ENCODE assay signal across 11 cellular contexts in the genomic region with DNA sequence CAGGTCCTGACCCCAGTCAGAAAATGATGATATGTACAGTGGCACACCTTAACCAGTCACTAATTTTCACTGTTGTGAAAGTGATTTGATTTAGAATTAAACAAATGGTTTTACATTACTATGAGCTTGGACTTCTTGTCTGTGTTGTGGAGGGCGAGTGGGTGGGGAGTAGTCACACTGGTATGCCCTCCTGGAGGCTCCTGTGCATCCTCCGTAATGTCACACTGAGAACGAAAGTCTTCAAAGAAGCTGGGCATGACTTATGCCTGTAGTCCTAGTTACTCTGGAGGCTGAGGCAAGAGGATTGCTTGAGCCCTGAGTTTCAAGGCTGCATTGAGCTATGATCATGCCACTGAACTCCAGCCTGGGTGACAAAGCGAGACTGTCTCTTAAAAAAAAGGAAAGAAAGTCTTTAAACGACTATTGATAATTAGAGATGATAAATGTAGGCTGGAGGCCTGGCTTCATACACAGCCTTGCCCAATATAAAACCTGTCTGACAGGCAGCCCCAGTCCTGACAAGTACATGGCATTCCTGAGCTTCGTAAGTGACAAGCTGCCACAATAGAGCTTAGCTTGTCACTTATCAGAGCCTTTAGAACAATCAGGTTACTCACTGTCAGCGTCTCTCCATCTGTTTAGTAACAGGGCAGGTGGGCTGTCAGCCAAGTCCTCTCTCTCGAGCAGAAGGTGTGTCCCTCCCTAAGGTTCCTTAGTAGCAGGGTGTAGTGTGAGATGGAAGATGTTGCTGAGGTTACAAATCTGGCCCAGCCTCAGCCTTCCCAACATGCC. TPM values are rescaled to one million over a fixed set of nuclear protein-coding genes. Genes with fewer than 3 reads are reported as not detected.
DNase-seq lines count a peak whose midpoint lies in the region; ATAC-seq, FAIRE-seq and TF ChIP-seq lines count a peak whose summit lies in the region.
"Had no signal": no experiment of that assay in that cellular context is flagged by ENCODE, and none has a peak within 500 bp of the region (broad histone marks: within the 10 kb centered on the region; RNA-seq: fewer than 3 reads in every experiment).

No MANE protein-coding gene starts in this region.

- no peak overlapping the region for H2AK5ac ChIP-seq in mesendoderm (ENCODE audit: low read length)

- H3K23ac ChIP-seq in mesendoderm (ENCODE audit: low read length): no peak overlapping the region

- H3K9me3 ChIP-seq in endothelial cell of umbilical vein (replicated peaks; ENCODE audit: control insufficient read depth, insufficient read depth, low read length) (no peaks in the 10 kb centered on the region), prostate gland (no peaks in the 10 kb centered on the region)
- H3K9me3 ChIP-seq: pancreas had no signal

- H3K4me3 ChIP-seq in endothelial cell of umbilical vein (replicated peaks in 1 of 3; ENCODE audit: insufficient read depth in 1 of 3, low read depth in 1 of 3, low read length in 3 of 3): no peak overlapping the region
- H3K4me3 ChIP-seq in prostate gland: no peak overlapping the region
- no peak overlapping the region for H3K4me3 ChIP-seq in mesendoderm (ENCODE audit: low read length)
- H3K4me3 ChIP-seq: pancreas had no signal

- FAIRE-seq in endothelial cell of umbilical vein (lab: Jason Lieb, UNC): peak; percentile 46
- FAIRE-seq: astrocyte, pancreas had no signal

- H3K79me2 ChIP-seq in endothelial cell of umbilical vein (ENCODE audit: control insufficient read depth, insufficient read depth, low read length) (peaks cover under 1% of the 10 kb centered on the region), mesendoderm (ENCODE audit: control insufficient read depth, insufficient read depth, low read length) (no peaks in the 10 kb centered on the region)

- H2BK120ac ChIP-seq in mesendoderm (ENCODE audit: low read depth, low read length): no peak overlapping the region

- H3K27ac ChIP-seq in endothelial cell of umbilical vein (ENCODE audit: insufficient read depth, low read depth, low read length) (no peak overlapping the region), prostate gland (peak overlapping the region; percentile 69 to 83), mesendoderm (ENCODE audit: low read depth, low read length) (no peak overlapping the region)

- ATAC-seq in HG03521 (IDR thresholded peaks at IDR 0.05; ENCODE audit: unreplicated experiment): no peak

- H3K79me1 ChIP-seq in mesendoderm (ENCODE audit: low read length): no peaks in the 10 kb centered on the region

- intact Hi-C loops in endothelial cell of umbilical vein (cut with micrococcal nuclease): no loop called here
- intact Hi-C loops in prostate gland (cut with DNase I): no loop called here

- no peak for TF ChIP-seq POLR2A in endothelial cell of umbilical vein (IDR thresholded peaks at IDR 0.05; ENCODE audit: low read depth, low read length)
- TF ChIP-seq POLR2A in prostate gland (IDR thresholded peaks at IDR 0.05): no peak

- no peak overlapping the region for H2BK15ac ChIP-seq in mesendoderm (replicated peaks; ENCODE audit: low read depth)

- DNase-seq in DMS53 (lab: John Stamatoyannopoulos, UW): peak; percentile 11
- no peak for DNase-seq in DMS53 treated with DMSO at 0.1 percent for 48 hours (lab: John Stamatoyannopoulos, UW; ENCODE audit: unreplicated experiment)
- peak; percentile 67 to 92 for DNase-seq in NCI-H524 (lab: John Stamatoyannopoulos, UW)
- DNase-seq in endothelial cell of umbilical vein (ENCODE audit: low read depth, low spot score): no peak
- peak; percentile 92 for DNase-seq in prostate gland (ENCODE audit: low spot score)
- no peak for DNase-seq in activated effector memory CD4-positive, alpha-beta T cell treated with anti-CD3 and anti-CD28 coated beads, Interleukin-2, amount 50 U/mL, for 16 hours
- DNase-seq in mesendoderm: no peak
- DNase-seq: NCI-H187 treated with DMSO at 0.1 percent for 48 hours had no signal

- H3K27me3 ChIP-seq in endothelial cell of umbilical vein (ENCODE audit: control insufficient read depth in 2 of 2, insufficient read depth in 2 of 2, low read length in 2 of 2) (no peaks in the 10 kb centered on the region), prostate gland (replicated peaks; ENCODE audit: insufficient read depth) (no peaks in the 10 kb centered on the region), mesendoderm (ENCODE audit: insufficient read depth, low read length, poor library complexity) (no peaks in the 10 kb centered on the region)
- H3K27me3 ChIP-seq: pancreas had no signal

- CTCF ChIA-PET in endothelial cell of umbilical vein (lab: Charles Lee): interaction anchor here (0.7 to 1.2 kb wide), 4 partner anchors 10 to 100 kb away, joined by 4 to 6 read pairs (median 4); partner anchors contain the start of gene SELENOM

- H3K9me1 ChIP-seq in endothelial cell of umbilical vein (replicated peaks; ENCODE audit: control insufficient read depth, extremely low read depth, insufficient read depth, low read length): no peaks in the 10 kb centered on the region

- no peak overlapping the region for H3K18ac ChIP-seq in mesendoderm (ENCODE audit: low read length)

- H2AFZ ChIP-seq in endothelial cell of umbilical vein (ENCODE audit: low read depth, low read length): no peak overlapping the region

- H4K8ac ChIP-seq in mesendoderm (ENCODE audit: low read depth, low read length): no peak overlapping the region

- no peak overlapping the region for H3K4ac ChIP-seq in mesendoderm (ENCODE audit: low read depth, low read length)

- no peak overlapping the region for H3K9ac ChIP-seq in endothelial cell of umbilical vein (replicated peaks; ENCODE audit: extremely low read depth, insufficient read depth, low read length)
- no peak overlapping the region for H3K9ac ChIP-seq in mesendoderm (ENCODE audit: low read length)

- H3K36me3 ChIP-seq in endothelial cell of umbilical vein (ENCODE audit: control insufficient read depth in 2 of 2, extremely low read depth in 1 of 2, insufficient read depth in 2 of 2, low read length in 2 of 2): peaks cover 0 to 5% of the 10 kb centered on the region in 2 experiments
- H3K36me3 ChIP-seq in prostate gland: peaks cover 0 to 1% of the 10 kb centered on the region in 2 donors
- no peaks in the 10 kb centered on the region for H3K36me3 ChIP-seq in mesendoderm (ENCODE audit: control insufficient read depth, insufficient read depth, low read length)

- no peak overlapping the region for H2BK5ac ChIP-seq in mesendoderm (ENCODE audit: low read length)

- no peak overlapping the region for H3K56ac ChIP-seq in mesendoderm (ENCODE audit: low read length)

- H4K5ac ChIP-seq in mesendoderm (ENCODE audit: low read length): no peak overlapping the region

- POLR2A ChIA-PET in endothelial cell of umbilical vein (lab: Charles Lee): no interaction called here

- dilution Hi-C loops in endothelial cell of umbilical vein (cut with MboI; ENCODE audit: extremely low pct_ligation_motif_present, low sequenced_read_pairs): no loop called here

- H3K4me2 ChIP-seq in endothelial cell of umbilical vein (ENCODE audit: insufficient read depth, low read length) (no peak overlapping the region), mesendoderm (ENCODE audit: low read length) (no peak overlapping the region)

- WGBS in prostate gland: 48% methylated on average over 8 of the region's 8 CpGs
- WGBS in mesendoderm (ENCODE audit: extremely low coverage, insufficient coverage, low lambda C conversion rate): no CpG with 5 or more reads among the region's 8 CpGs

- BruUV-seq in endothelial cell of umbilical vein (replicated peaks; lab: Mats Ljungman, UMichigan): no TSS peak

- H4K20me1 ChIP-seq in endothelial cell of umbilical vein (replicated peaks; ENCODE audit: control insufficient read depth, extremely low read depth, insufficient read depth, low read length): no peaks in the 10 kb centered on the region

- H3K4me1 ChIP-seq in endothelial cell of umbilical vein (ENCODE audit: control insufficient read depth, extremely low read depth, insufficient read depth, low read length) (peaks cover 23% of the 10 kb centered on the region), prostate gland (replicated peaks) (peaks cover 8% of the 10 kb centered on the region), mesendoderm (ENCODE audit: control insufficient read depth, low read depth, low read length) (no peaks in the 10 kb centered on the region)

- no peak for TF ChIP-seq CTCF in endothelial cell of umbilical vein (IDR thresholded peaks at IDR 0.05; ENCODE audit: extremely low read depth in 1 of 2, insufficient read depth in 1 of 2, low read depth in 1 of 2, low read length in 2 of 2)
- TF ChIP-seq CTCF in prostate gland (IDR thresholded peaks at IDR 0.05): no peak

TF ChIP-seq in endothelial cell of umbilical vein, 7 proteins besides CTCF, POLR2A, EP300 and RAD21 (continues in another document):
- no peak for TF ChIP-seq MAX (IDR thresholded peaks at IDR 0.05; ENCODE audit: insufficient read depth, insufficient read length)
- no peak for TF ChIP-seq GATA2 (IDR thresholded peaks at IDR 0.05; ENCODE audit: insufficient read depth, insufficient read length, low read depth, low read length)
- TF ChIP-seq MYC (IDR thresholded peaks at IDR 0.05; ENCODE audit: low read depth, low read length): no peak

RNA-seq across cellular contexts. Expression of gene LIMK2, which starts 5.0 kb away (rescaled TPM):
- total RNA-seq in endothelial cell of umbilical vein (71.7 and 76.7 TPM in 2 replicates), prostate gland (100 to 1,000 TPM in 1 of 2 donors, 10 to 100 TPM in 1; 92.1 to 128 TPM)
- 19.4 and 23.2 TPM in 2 replicates for polyA plus RNA-seq in endothelial cell of umbilical vein
- 18.1 and 19.6 TPM in 2 replicates for polyA plus RNA-seq in endothelial cell of umbilical vein (2011; cell fraction: cytosol; rRNA removed)
- polyA plus RNA-seq in endothelial cell of umbilical vein (2011; cell fraction: nucleus; rRNA removed): 86.3 and 93.0 TPM in 2 replicates
- 29.6 and 37.8 TPM in 2 replicates for polyA plus RNA-seq in endothelial cell of umbilical vein (2012)
- 46.1 and 47.6 TPM in 2 replicates for polyA minus RNA-seq in endothelial cell of umbilical vein
- 1.6 TPM for polyA minus RNA-seq in endothelial cell of umbilical vein (2011; cell fraction: cytosol; rRNA and poly(A)+ RNA removed)
- polyA minus RNA-seq in endothelial cell of umbilical vein (2011; cell fraction: nucleus; rRNA and poly(A)+ RNA removed): 47.3 and 65.9 TPM in 2 replicates
- polyA plus RNA-seq in mesendoderm (2013, experiment 1 of 2): 30.4 TPM
- 31.2 TPM for polyA plus RNA-seq in mesendoderm (2013, experiment 2 of 2)

RNA-seq across cellular contexts. Expression of gene RNF185, which starts 47.1 kb away (rescaled TPM):
- total RNA-seq in endothelial cell of umbilical vein (28.5 and 29.7 TPM in 2 replicates), prostate gland (10 to 100 TPM; 59.2 to 75.6 TPM)
- polyA plus RNA-seq in endothelial cell of umbilical vein: 30.5 and 35.4 TPM in 2 replicates
- polyA plus RNA-seq in endothelial cell of umbilical vein (2011; cell fraction: cytosol; rRNA removed): 25.3 and 30.1 TPM in 2 replicates
- 33.8 and 35.9 TPM in 2 replicates for polyA plus RNA-seq in endothelial cell of umbilical vein (2011; cell fraction: nucleus; rRNA removed)
- polyA plus RNA-seq in endothelial cell of umbilical vein (2012): 20.5 and 24.0 TPM in 2 replicates
- 47.5 and 49.4 TPM in 2 replicates for polyA minus RNA-seq in endothelial cell of umbilical vein
- polyA minus RNA-seq in endothelial cell of umbilical vein (2011; cell fraction: cytosol; rRNA and poly(A)+ RNA removed): 5.9 TPM
- 13.4 and 16.1 TPM in 2 replicates for polyA minus RNA-seq in endothelial cell of umbilical vein (2011; cell fraction: nucleus; rRNA and poly(A)+ RNA removed)
- 15.3 TPM for polyA plus RNA-seq in mesendoderm (2013, experiment 1 of 2)
- polyA plus RNA-seq in mesendoderm (2013, experiment 2 of 2): 14.5 TPM

Comparison
In these comparisons a context has a peak if more than half of its experiments do, and no peak if none do; other contexts are left out.
1. DNase-seq: peak in DMS53 (single experiment), NCI-H524 (2 of 2) and prostate gland (single experiment); none in DMS53 treated with DMSO at 0.1 percent for 48 hours (single experiment), endothelial cell of umbilical vein (single experiment), activated effector memory CD4-positive, alpha-beta T cell treated with anti-CD3 and anti-CD28 coated beads, Interleukin-2, amount 50 U/mL, for 16 hours (single experiment) and mesendoderm (single experiment).
2. H3K27ac ChIP-seq: peak in prostate gland (2 of 2); none in endothelial cell of umbilical vein (single experiment) and mesendoderm (single experiment).